ENCODE assay signal across 11 cellular contexts in genomic region chr3:32969088-32969389, GRCh38. TPM values are rescaled to one million over a fixed set of nuclear protein-coding genes. Genes with fewer than 3 reads are reported as not detected.
DNase-seq lines count a peak whose midpoint lies in the region; ATAC-seq, FAIRE-seq and TF ChIP-seq lines count a peak whose summit lies in the region.
"Not testable (repeated sequence)": the region's sequence is repeated elsewhere in the genome, so short reads cannot be mapped to it uniquely, and the experiment has no call there.
"Had no signal": no experiment of that assay in that cellular context is flagged by ENCODE, and none has a peak within 500 bp of the region (broad histone marks: within the 10 kb centered on the region; RNA-seq: fewer than 3 reads in every experiment).

No MANE protein-coding gene starts in this region.

- POLR2A ChIA-PET in PC-3 (lab: Charles Lee; ENCODE audit: unreplicated experiment), result not testable (repeated sequence)
- POLR2A ChIA-PET in HepG2 (lab: Yijun Ruan, JAX), result interaction anchor here (1.7 kb wide), 1 partner anchor 128 kb away, joined by 3 read pairs; the partner anchor contains the start of genes GLB1 and TMPPE

- not testable (repeated sequence) for TF ChIP-seq EP300 in HepG2 (IDR thresholded peaks at IDR 0.05; ENCODE audit: low read depth in 2 of 2, low read length in 2 of 2); HepG2 (CRISPR knock-in tag; IDR thresholded peaks at IDR 0.05; ENCODE audit: borderline replicate concordance)

- not testable (repeated sequence) for H3F3A ChIP-seq in PC-3 (ENCODE audit: low read length, unreplicated experiment)

- H3K79me2 ChIP-seq in PC-3 (ENCODE audit: low read length); hepatocyte; HepG2 (ENCODE audit: insufficient read depth, low read length): not testable (repeated sequence)

- H3K4me1 ChIP-seq in PC-3 (ENCODE audit: insufficient read depth, low read length) (peaks cover 19% of the 10 kb centered on the region), hepatocyte (ENCODE audit: insufficient read depth) (peaks cover 16% of the 10 kb centered on the region), HepG2 (ENCODE audit: insufficient read depth, low read length) (peaks cover 30% of the 10 kb centered on the region)

- H3K27ac Mint-ChIP-seq in osteocyte (ENCODE audit: unreplicated experiment), result peak overlapping the region; percentile 16

- peak; percentile 39 for ATAC-seq in PC-3
- peak; percentile 90 for ATAC-seq in HepG2

- not testable (repeated sequence) for H3K9me2 ChIP-seq in PC-3 (replicated peaks; ENCODE audit: low read length); hepatocyte (replicated peaks; ENCODE audit: insufficient read depth)

- intact Hi-C loops in PC-3 (cut with micrococcal nuclease); HepG2 (cut with micrococcal nuclease; ENCODE audit: unreplicated experiment): not testable (repeated sequence)

- TF ChIP-seq POLR2A in HepG2 (IDR thresholded peaks at IDR 0.05; ENCODE audit: insufficient read depth in 1 of 2, low read depth in 2 of 2, low read length in 2 of 2), result not testable (repeated sequence)

- not testable (repeated sequence) for H3K4me3 ChIP-seq in PC-3 (ENCODE audit: low read length); hepatocyte
- H3K4me3 ChIP-seq in HepG2 (replicated peaks in 1 of 3; ENCODE audit: insufficient read depth in 1 of 3, low read depth in 2 of 3, low read length in 3 of 3), result peak overlapping the region in 2 of 3 experiments; percentile 28 to 43; a peak in 2 of 6 replicates

- H3K36me3 ChIP-seq in PC-3 (ENCODE audit: low read depth, low read length); hepatocyte (replicated peaks; ENCODE audit: insufficient read depth, low read depth); HepG2 (replicated peaks in 1 of 2; ENCODE audit: control insufficient read depth in 1 of 2, insufficient read depth in 2 of 2, low read length in 2 of 2): not testable (repeated sequence)

- not testable (repeated sequence) for TF ChIP-seq RAD21 in HepG2 (CRISPR knock-in tag; IDR thresholded peaks at IDR 0.05)

- peak; percentile 67 for FAIRE-seq in HepG2 (lab: Jason Lieb, UNC)

- H3K4me1 Mint-ChIP-seq in osteocyte (ENCODE audit: unreplicated experiment), result peaks cover 11% of the 10 kb centered on the region

- not testable (repeated sequence) for BruUV-seq in PC-3 (replicated peaks; lab: Mats Ljungman, UMichigan); HepG2 (replicated peaks; lab: Mats Ljungman, UMichigan)

- peaks cover 13% of the 10 kb centered on the region for H3K9me3 Mint-ChIP-seq in osteocyte (ENCODE audit: unreplicated experiment)

- not testable (repeated sequence) for H3K27me3 Mint-ChIP-seq in osteocyte (ENCODE audit: unreplicated experiment)

- H3K36me3 Mint-ChIP-seq in osteocyte (ENCODE audit: unreplicated experiment), result not testable (repeated sequence)

- H3K27ac ChIP-seq in 22Rv1, result 0 out of 2 replicates have a peak overlapping the region, but pooled peaks have one; percentile 13
- H3K27ac ChIP-seq in PC-3 (ENCODE audit: low read length), result not testable (repeated sequence)
- peak overlapping the region; percentile 72 for H3K27ac ChIP-seq in hepatocyte
- peak overlapping the region; percentile 16 for H3K27ac ChIP-seq in HepG2 (ENCODE audit: extremely low read length, insufficient read depth, low read length)

- not testable (repeated sequence) for H3K9ac ChIP-seq in PC-3 (ENCODE audit: low read length)
- peak overlapping the region; percentile 6; the same call in 1 of the 2 replicates for H3K9ac ChIP-seq in HepG2 (ENCODE audit: insufficient read depth, low read depth, low read length)

- H3K27me3 ChIP-seq in PC-3 (ENCODE audit: low read length); hepatocyte; HepG2 (ENCODE audit: control insufficient read depth in 1 of 2, insufficient read depth in 2 of 2, low read length in 2 of 2): not testable (repeated sequence)

- H2AFZ ChIP-seq in PC-3 (ENCODE audit: low read length); hepatocyte; HepG2 (ENCODE audit: low read length): not testable (repeated sequence)

- CTCF ChIA-PET in PC-3 (lab: Charles Lee), result interaction anchor here (0.6 kb wide), 1 partner anchor 105 kb away, joined by 15 read pairs; no protein-coding TSS in a partner anchor
- CTCF ChIA-PET in HepG2 (lab: Yijun Ruan, JAX; ENCODE audit: low intra/inter-chr PET ratio, low total read pairs), result not testable (repeated sequence)

- H3K9me3 ChIP-seq in PC-3 (ENCODE audit: low read length) (0 out of 2 replicates have a peak, but pooled peaks cover 10% of the 10 kb centered on the region), HepG2 (ENCODE audit: low read length) (peaks cover 21% of the 10 kb centered on the region)
- not testable (repeated sequence) for H3K9me3 ChIP-seq in hepatocyte (ENCODE audit: low read depth)

- TF ChIP-seq CTCF in 22Rv1 (IDR thresholded peaks at IDR 0.05); PC-3 (conservative IDR thresholded peaks at IDR 0.05; ENCODE audit: low read depth, low read length); hepatocyte (IDR thresholded peaks at IDR 0.05; ENCODE audit: poor library complexity); HepG2 (CRISPR knock-in tag; IDR thresholded peaks at IDR 0.05); osteocyte (IDR thresholded peaks at IDR 0.05): not testable (repeated sequence)

- WGBS in hepatocyte (ENCODE audit: low lambda C conversion rate, missing lambda C conversion rate), result 67% methylated on average over 5 of the region's 5 CpGs
- 0% methylated on average over 3 of the region's 5 CpGs for WGBS in HepG2 (ENCODE audit: low lambda C conversion rate)

- DNase-seq in DMS53 (lab: John Stamatoyannopoulos, UW) (peak; percentile 31), NCI-H2029 (lab: John Stamatoyannopoulos, UW) (peak; percentile 5), hepatocyte (ENCODE audit: low spot score) (peak; percentile 32), HepG2 (ENCODE audit: low spot score) (peak; percentile 63)
- DNase-seq in PC-3; osteocyte (ENCODE audit: extremely low spot score, unreplicated experiment): not testable (repeated sequence)

- H3K4me3 Mint-ChIP-seq in osteocyte (ENCODE audit: unreplicated experiment), result not testable (repeated sequence)

- in situ Hi-C loops in HepG2 (cut with HindIII; ENCODE audit: extremely low pct_ligation_motif_present, low pct_unique_long_range_greater_than_20kb), result loop anchor here (25.0 kb wide), 1 partner anchor 393 kb away; no protein-coding TSS in a partner anchor

- not testable (repeated sequence) for H4K20me1 ChIP-seq in PC-3 (ENCODE audit: low read length); hepatocyte (ENCODE audit: insufficient read depth, poor library complexity, severe bottlenecking); HepG2 (ENCODE audit: insufficient read depth, low read length)

- H3K4me2 ChIP-seq in PC-3 (ENCODE audit: low read length) (peak overlapping the region; percentile 20; the same call in 1 of the 2 replicates), hepatocyte (peak overlapping the region; percentile 59), HepG2 (ENCODE audit: low read depth, low read length) (peak overlapping the region; percentile 73)

RNA-seq across cellular contexts. Expression of gene CCR4, which starts 17.6 kb away (rescaled TPM):
- total RNA-seq in PC-3 (2014; rRNA removed), result 0.29 TPM in 1 of 2 replicates, not detected in the other
- 0.13 TPM in 1 of 2 replicates, not detected in the other for total RNA-seq in hepatocyte
- not detected in 2 replicates for polyA plus RNA-seq in hepatocyte
- 0.04 and 0.06 TPM in 2 replicates for total RNA-seq in HepG2 (2016; rRNA removed; fragmentation: Illumina TruSeq; extraction: Trizol)
- total RNA-seq in HepG2 (2016; cell fraction: cytosol; rRNA removed; fragmentation: Illumina TruSeq; extraction: Trizol; ENCODE audit: low read depth), result not detected in 2 replicates
- total RNA-seq in HepG2 (2016; cell fraction: insoluble cytoplasmic fraction; rRNA removed; fragmentation: Illumina TruSeq; extraction: Trizol), result 0.06 and 0.11 TPM in 2 replicates
- total RNA-seq in HepG2 (2016; cell fraction: membrane; rRNA removed; fragmentation: Illumina TruSeq; extraction: Trizol), result not detected in 2 replicates
- total RNA-seq in HepG2 (2016; cell fraction: nucleus; rRNA removed; fragmentation: Illumina TruSeq; extraction: Trizol), result 0.16 TPM in 1 of 2 replicates, not detected in the other
- polyA plus RNA-seq in HepG2 (2011; rRNA removed), result 0.05 TPM in 2 replicates
- 0.01 TPM in 1 of 2 replicates, not detected in the other for polyA plus RNA-seq in HepG2 (2011; cell fraction: cytosol; rRNA removed)
- 0.05 and 0.06 TPM in 2 replicates for polyA plus RNA-seq in HepG2 (2011; cell fraction: nucleus; rRNA removed)
- polyA plus RNA-seq in HepG2 (2012), result not detected in 2 replicates
- not detected in 2 replicates for polyA plus RNA-seq in HepG2 (2016; cell fraction: cytosol; fragmentation: Illumina TruSeq; extraction: Trizol; ENCODE audit: low read depth)
- polyA plus RNA-seq in HepG2 (2016; cell fraction: insoluble cytoplasmic fraction; fragmentation: Illumina TruSeq; extraction: Trizol; ENCODE audit: low read depth), result not detected in 2 replicates
- polyA plus RNA-seq in HepG2 (2016; cell fraction: membrane; fragmentation: Illumina TruSeq; extraction: Trizol; ENCODE audit: low read depth), result not detected in 2 replicates
- polyA plus RNA-seq in HepG2 (2016; cell fraction: nucleus; fragmentation: Illumina TruSeq; extraction: Trizol; ENCODE audit: insufficient read depth, low read depth), result 0.24 and 0.29 TPM in 2 replicates
- polyA minus RNA-seq in HepG2 (2011; rRNA and poly(A)+ RNA removed; ENCODE audit: low replicate concordance), result 0.05 and 0.16 TPM in 2 replicates
- polyA minus RNA-seq in HepG2 (2011; cell fraction: cytosol; rRNA and poly(A)+ RNA removed), result not detected in 2 replicates
- polyA minus RNA-seq in HepG2 (2011; cell fraction: nucleus; rRNA and poly(A)+ RNA removed), result 0.37 TPM in 1 of 2 replicates, not detected in the other
- total RNA-seq in osteocyte, result not detected in 2 replicates
- total RNA-seq: A673, GM23248, H7 had no signal
- polyA plus RNA-seq: BJ, GM23248 had no signal

Comparison
In these comparisons a context has a peak if more than half of its experiments do, and no peak if none do; other contexts are left out.
1. H3K4me2 ChIP-seq: peak in every context shown above with its lines; median percentile 73 in HepG2; 59 in hepatocyte; 20 in PC-3.